ENCODE assay signal across 9 cellular contexts in the genomic region with DNA sequence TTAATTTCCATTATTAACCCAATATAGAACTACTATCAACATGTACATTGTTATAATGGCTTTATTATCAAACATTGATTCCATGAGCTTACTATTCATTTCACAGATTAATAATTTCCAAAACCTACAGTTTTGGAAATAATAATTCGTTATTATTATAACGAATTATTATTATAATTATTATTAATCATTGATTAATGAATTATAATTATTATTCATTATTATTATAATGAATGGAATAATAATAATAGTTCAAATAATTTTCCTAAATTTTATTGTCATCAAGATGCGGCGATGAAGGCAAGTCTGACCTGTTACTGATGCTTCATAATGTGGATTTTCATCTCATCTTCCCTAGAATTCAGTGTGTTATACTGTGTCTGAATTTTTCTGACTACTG. TPM values are rescaled to one million over a fixed set of nuclear protein-coding genes. Genes with fewer than 3 reads are reported as not detected.
"Had no signal": no experiment of that assay in that cellular context is flagged by ENCODE, and none has a peak within 500 bp of the region (broad histone marks: within the 10 kb centered on the region; RNA-seq: fewer than 3 reads in every experiment).

No MANE protein-coding gene starts in this region.

- FAIRE-seq: H1, H54, HepG2 had no signal

- H3K27ac ChIP-seq: HL-60 had no signal

- ATAC-seq: GM23338, HepG2 had no signal

- DNase-seq: H9, HCEC 1CT, KBM-7 had no signal

- H3K4me3 ChIP-seq: GM23338 had no signal

RNA-seq across cellular contexts. Expression of a gene that starts 28.1 kb away (rescaled TPM):
- total RNA-seq: H1, H9, HepG2 had no signal
- polyA plus RNA-seq: GM23338, HepG2, IgD-negative memory B cell had no signal
